16 cellular contexts compared by ENCODE assay signal in the genomic region with DNA sequence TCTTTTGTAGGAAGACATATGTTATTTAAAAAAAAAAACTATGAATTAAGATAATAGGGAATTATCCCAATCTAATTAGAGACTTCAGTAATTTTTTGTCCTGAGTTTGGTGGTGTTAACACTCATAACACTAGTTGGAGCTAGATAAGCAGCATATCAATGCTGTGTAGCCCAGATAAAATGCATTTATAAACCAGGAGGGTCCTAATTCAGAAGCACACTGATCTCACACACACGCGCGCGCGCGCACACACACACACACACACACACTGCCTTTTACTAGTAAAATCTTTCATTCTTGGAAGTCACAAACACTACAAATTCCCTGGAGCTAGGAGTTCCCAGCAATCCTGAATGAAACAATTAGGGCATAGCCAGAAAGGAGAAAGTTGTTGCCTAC. TPM values are rescaled to one million over a fixed set of nuclear protein-coding genes. Genes with fewer than 3 reads are reported as not detected.
DNase-seq lines count a peak whose midpoint lies in the region; ATAC-seq and TF ChIP-seq lines count a peak whose summit lies in the region.
"Had no signal": no experiment of that assay in that cellular context is flagged by ENCODE, and none has a peak within 500 bp of the region (broad histone marks: within the 10 kb centered on the region; RNA-seq: fewer than 3 reads in every experiment).

No MANE protein-coding gene starts in this region.

- DNase-seq in Right ventricle myocardium superior (peak; percentile 48), cardiac septum (ENCODE audit: low spot score) (no peak), heart left ventricle (no peak), neural crest cell (ENCODE audit: low read depth, low spot score) (no peak), aorta (peak in 1 of 2 donors; percentile 67), NCI-H1417 treated with DMSO at 0.1 percent for 48 hours (lab: John Stamatoyannopoulos, UW) (no peak)
- DNase-seq: activated B cell treated with CpG ODN at 0.5 μM for 24 hours; activated naive CD4-positive, alpha-beta T cell; body of pancreas; foreskin fibroblast; GDM1; NCI-H187; NCI-H526 treated with DMSO at 0.1 percent for 48 hours; stomach had no signal

- peaks cover 61% of the 10 kb centered on the region for H3K27me3 Mint-ChIP-seq in neural crest cell (ENCODE audit: low read depth)

- H3K27me3 ChIP-seq in heart left ventricle (peaks cover 3 to 43% (median 18%) of the 10 kb centered on the region in 9 donors), aorta (ENCODE audit: control insufficient read depth in 1 of 2, insufficient read depth in 2 of 2, low read length in 1 of 2) (no peaks in the 10 kb centered on the region)

- intact Hi-C loops in Right ventricle myocardium superior (cut with DNase I) (no loop called here), cardiac septum (cut with DNase I) (loop anchor here (5.0 kb wide), 1 partner anchor 38 kb away; no protein-coding TSS in a partner anchor), heart left ventricle (cut with DNase I) (loop anchor here in 2 of 10 donors (10.0 kb wide), 2 partner anchors 79 to 381 kb away; no protein-coding TSS in a partner anchor), aorta (cut with DNase I) (loop anchor here in 1 of 2 donors (10.0 kb wide), 1 partner anchor 381 kb away; no protein-coding TSS in a partner anchor)

- TF ChIP-seq CTCF in heart left ventricle (IDR thresholded peaks at IDR 0.05) = no peak
- no peak for TF ChIP-seq CTCF in neural crest cell (conservative IDR thresholded peaks at IDR 0.05)

- no peaks in the 10 kb centered on the region for H3K36me3 Mint-ChIP-seq in neural crest cell (ENCODE audit: low read depth)

- no peaks in the 10 kb centered on the region for H3K9me3 Mint-ChIP-seq in neural crest cell
- H3K9me3 Mint-ChIP-seq: activated B cell treated with CpG ODN at 0.5 μM for 24 hours had no signal

- peak overlapping the region; percentile 91 for H3K4me3 Mint-ChIP-seq in neural crest cell
- H3K4me3 Mint-ChIP-seq: activated B cell treated with CpG ODN at 0.5 μM for 24 hours had no signal

- TF ChIP-seq POLR2A in heart left ventricle (IDR thresholded peaks at IDR 0.05) = no peak

- peak overlapping the region in 9 of 12 donors; percentile 5 to 90 (median 84) for H3K27ac ChIP-seq in heart left ventricle
- H3K27ac ChIP-seq in aorta (ENCODE audit: low read depth in 1 of 2, low read length in 2 of 2) = peak overlapping the region; percentile 14 to 65
- H3K27ac ChIP-seq: body of pancreas had no signal

- peaks cover 0 to 24% (median 0%) of the 10 kb centered on the region in 12 donors for H3K4me1 ChIP-seq in heart left ventricle
- H3K4me1 ChIP-seq in aorta (ENCODE audit: control insufficient read depth in 1 of 2, insufficient read depth in 2 of 2, low read length in 2 of 2) = no peaks in the 10 kb centered on the region

- H3K4me3 ChIP-seq in heart left ventricle (peak overlapping the region in 9 of 12 donors; percentile 14 to 78 (median 71)), aorta (ENCODE audit: low read length in 2 of 2) (peak overlapping the region; percentile 31 to 95)
- H3K4me3 ChIP-seq: body of pancreas had no signal

- H3K4me1 Mint-ChIP-seq in neural crest cell = peaks cover 38% of the 10 kb centered on the region

- no peaks in the 10 kb centered on the region for H3K9me3 ChIP-seq in heart left ventricle
- H3K9me3 ChIP-seq in aorta (ENCODE audit: control insufficient read depth, low read length) = no peaks in the 10 kb centered on the region
- H3K9me3 ChIP-seq: body of pancreas, stomach had no signal

- WGBS in heart left ventricle, 4 donors = 54 to 75% (median 70%) methylated on average over 6 of the region's 6 CpGs
- 27 to 38% methylated on average over 6 of the region's 6 CpGs for whole genome bisulfite sequencing in aorta, 2 donors

- no peaks in the 10 kb centered on the region for H3K36me3 ChIP-seq in heart left ventricle
- no peaks in the 10 kb centered on the region for H3K36me3 ChIP-seq in aorta (ENCODE audit: control insufficient read depth in 1 of 2, insufficient read depth in 2 of 2, low read length in 1 of 2)
- H3K36me3 ChIP-seq: stomach had no signal

- no peak overlapping the region for H3K27ac Mint-ChIP-seq in neural crest cell (ENCODE audit: unreplicated experiment)
- H3K27ac Mint-ChIP-seq: activated B cell treated with CpG ODN at 0.5 μM for 24 hours had no signal

- ATAC-seq in Right ventricle myocardium superior (ENCODE audit: poor library complexity) (no peak), heart left ventricle (no peak), aorta (ENCODE audit: low FRiP score) (no peak), HG02870 (IDR thresholded peaks at IDR 0.05; ENCODE audit: unreplicated experiment) (no peak), HG03439 (IDR thresholded peaks at IDR 0.05; ENCODE audit: unreplicated experiment) (no peak)
- ATAC-seq: body of pancreas had no signal

RNA-seq across cellular contexts. Expression of a gene that starts 3.2 kb away (rescaled TPM):
- 2.0 TPM for total RNA-seq in Right ventricle myocardium superior
- total RNA-seq in cardiac septum = 1.7 TPM
- total RNA-seq in heart left ventricle = 1 to 10 TPM; 1.3 to 2.8 (median 1.8) TPM
- under 1 TPM; 0.23 to 0.69 TPM for polyA plus RNA-seq in heart left ventricle
- 6.5 and 7.8 TPM in 2 replicates for total RNA-seq in neural crest cell
- 10 to 100 TPM; 10.6 to 11.2 TPM for total RNA-seq in aorta
- 1 to 10 TPM in 1 of 2 donors, under 1 TPM in 1; 0.63 to 6.5 TPM for polyA plus RNA-seq in aorta
- total RNA-seq: activated B cell treated with CpG ODN at 0.5 μM for 24 hours had no signal
